In genomic region chr5:53397845-53398244, GRCh38 we compare ENCODE assay signal across 11 cellular contexts.
DNase-seq lines count a peak whose midpoint lies in the region; ATAC-seq and TF ChIP-seq lines count a peak whose summit lies in the region.
"Had no signal": no experiment of that assay in that cellular context is flagged by ENCODE, and none has a peak within 500 bp of the region (broad histone marks: within the 10 kb centered on the region; RNA-seq: fewer than 3 reads in every experiment).

No MANE protein-coding gene starts in this region.

- H3K4me2 ChIP-seq in mesenchymal stem cell (ENCODE audit: low read length, poor library complexity, severe bottlenecking), result no peak overlapping the region

- no peaks in the 10 kb centered on the region for H3K79me1 ChIP-seq in mesenchymal stem cell (replicated peaks; ENCODE audit: low read length, poor library complexity, severe bottlenecking)

- no peak overlapping the region for H3K23ac ChIP-seq in mesenchymal stem cell (ENCODE audit: low read length in 2 of 2)

- no peak overlapping the region for H2AFZ ChIP-seq in mesenchymal stem cell (ENCODE audit: low read depth, low read length)

- H3K36me3 ChIP-seq in mesenchymal stem cell (ENCODE audit: control insufficient read depth in 1 of 2, insufficient read depth in 2 of 2, low read depth in 1 of 2, low read length in 2 of 2) (no peaks in the 10 kb centered on the region), BE2C (no peaks in the 10 kb centered on the region)

- H2BK15ac ChIP-seq in mesenchymal stem cell (ENCODE audit: low read depth, poor library complexity, severe bottlenecking), result no peak overlapping the region

- H3K18ac ChIP-seq in mesenchymal stem cell (ENCODE audit: low read depth in 1 of 2, low read length in 2 of 2), result peak overlapping the region in 1 of 2 experiments; percentile 45

- intact Hi-C loops in dorsolateral prefrontal cortex (cut with DNase I), result no loop called here

- DNase-seq in AG20443 (ENCODE audit: low spot score) (peak; percentile 32), M059J (ENCODE audit: low read depth) (peak; percentile 97), dermis microvascular lymphatic vessel endothelial cell (ENCODE audit: low read depth in 2 of 2) (peak; percentile 85 to 91), mesenchymal stem cell (peak; percentile 85), T-helper 9 cell (no peak), dorsolateral prefrontal cortex (no peak), BE2C (no peak)
- DNase-seq: GOT3 had no signal

- H3K4me3 ChIP-seq in mesenchymal stem cell (ENCODE audit: insufficient read depth in 1 of 2, low read depth in 1 of 2, low read length in 2 of 2) (no peak overlapping the region), dorsolateral prefrontal cortex (no peak overlapping the region), BE2C (ENCODE audit: low read depth, low read length) (no peak overlapping the region)
- H3K4me3 ChIP-seq: K562 had no signal

- no peak overlapping the region for H2AK5ac ChIP-seq in mesenchymal stem cell (ENCODE audit: low read length, severe bottlenecking)

- WGBS in mesenchymal stem cell, result 55% methylated on average over 2 of the region's 2 CpGs

- H2BK5ac ChIP-seq in mesenchymal stem cell (ENCODE audit: low read depth, low read length, poor library complexity, severe bottlenecking), result no peak overlapping the region

- no peak overlapping the region for H4K8ac ChIP-seq in mesenchymal stem cell (ENCODE audit: low read length)

- TF ChIP-seq CTCF in dorsolateral prefrontal cortex (IDR thresholded peaks at IDR 0.05 in 54 of 56, conservative IDR thresholded peaks at IDR 0.05 in 2 of 56; ENCODE audit: low read depth in 1 of 56, partially characterized antibody in 56 of 56) (no peak), BE2C (IDR thresholded peaks at IDR 0.05; ENCODE audit: low read depth, low read length) (no peak)

- H3K14ac ChIP-seq in mesenchymal stem cell (ENCODE audit: low read length in 2 of 2), result no peak overlapping the region

- H4K91ac ChIP-seq in mesenchymal stem cell (ENCODE audit: low read length), result no peak overlapping the region

- H3K4me1 ChIP-seq in mesenchymal stem cell (ENCODE audit: control insufficient read depth, insufficient read depth, low read depth, low read length) (peaks cover 3% of the 10 kb centered on the region), BE2C (no peaks in the 10 kb centered on the region)

- H3K9me3 ChIP-seq in mesenchymal stem cell (ENCODE audit: control insufficient read depth, low read length) (no peaks in the 10 kb centered on the region), BE2C (no peaks in the 10 kb centered on the region)

- H3K27me3 ChIP-seq in mesenchymal stem cell (ENCODE audit: control insufficient read depth in 1 of 2, insufficient read depth in 1 of 2, low read length in 2 of 2) (no peaks in the 10 kb centered on the region), dorsolateral prefrontal cortex (peaks cover 0 to 2% (median 0%) of the 10 kb centered on the region in 45 donors), BE2C (no peaks in the 10 kb centered on the region)

- ATAC-seq in HG02852 (IDR thresholded peaks at IDR 0.05; ENCODE audit: unreplicated experiment), result no peak
- ATAC-seq: K562 had no signal

- no peak overlapping the region for H3K4ac ChIP-seq in mesenchymal stem cell (ENCODE audit: low read depth in 1 of 2, low read length in 2 of 2)

- H2BK120ac ChIP-seq in mesenchymal stem cell (ENCODE audit: low read depth, low read length), result no peak overlapping the region

- peak overlapping the region in 1 of 2 experiments; percentile 29 for H2BK12ac ChIP-seq in mesenchymal stem cell (ENCODE audit: low read length in 2 of 2)

- peak overlapping the region; percentile 60 for H3K9ac ChIP-seq in mesenchymal stem cell (ENCODE audit: low read length)

- H3K27ac ChIP-seq in mesenchymal stem cell (ENCODE audit: low read length, poor library complexity, severe bottlenecking) (no peak overlapping the region), dorsolateral prefrontal cortex (no peak overlapping the region)
- H3K27ac ChIP-seq: C4-2B had no signal

Comparison
In these comparisons a context has a peak if more than half of its experiments do, and no peak if none do; other contexts are left out.
1. DNase-seq: peak in AG20443 (single experiment), M059J (single experiment), dermis microvascular lymphatic vessel endothelial cell (2 of 2) and mesenchymal stem cell (single experiment); none in T-helper 9 cell (single experiment), dorsolateral prefrontal cortex (0 of 10) and BE2C (single experiment).